Comparison of ENCODE assay signal across 12 cellular contexts in genomic region chr19:56261932-56262331, GRCh38. TPM values are rescaled to one million over a fixed set of nuclear protein-coding genes. Genes with fewer than 3 reads are reported as not detected.
"Had no signal": no experiment of that assay in that cellular context is flagged by ENCODE, and none has a peak within 500 bp of the region (broad histone marks: within the 10 kb centered on the region; RNA-seq: fewer than 3 reads in every experiment).

No MANE protein-coding gene starts in this region.

RNA-seq across cellular contexts. Expression of gene EDDM13, which starts 10.6 kb away (rescaled TPM):
- total RNA-seq: OCI-LY7, PC-3, PC-9, Peyer's patch, Right ventricle myocardium inferior, Right ventricle myocardium superior, RPMI7951, SJCRH30, SJSA1, SK-MEL-5, T-cell had no signal
- polyA plus RNA-seq: SK-N-SH had no signal

RNA-seq across cellular contexts. Expression of gene ZSCAN5C, which starts 59.9 kb away (rescaled TPM):
- total RNA-seq: OCI-LY7, PC-3, PC-9, Peyer's patch, Right ventricle myocardium inferior, Right ventricle myocardium superior, RPMI7951, SJCRH30, SJSA1, SK-MEL-5, T-cell had no signal
- polyA plus RNA-seq: SK-N-SH had no signal
